ENCODE assay signal across 19 cellular contexts in the genomic region with DNA sequence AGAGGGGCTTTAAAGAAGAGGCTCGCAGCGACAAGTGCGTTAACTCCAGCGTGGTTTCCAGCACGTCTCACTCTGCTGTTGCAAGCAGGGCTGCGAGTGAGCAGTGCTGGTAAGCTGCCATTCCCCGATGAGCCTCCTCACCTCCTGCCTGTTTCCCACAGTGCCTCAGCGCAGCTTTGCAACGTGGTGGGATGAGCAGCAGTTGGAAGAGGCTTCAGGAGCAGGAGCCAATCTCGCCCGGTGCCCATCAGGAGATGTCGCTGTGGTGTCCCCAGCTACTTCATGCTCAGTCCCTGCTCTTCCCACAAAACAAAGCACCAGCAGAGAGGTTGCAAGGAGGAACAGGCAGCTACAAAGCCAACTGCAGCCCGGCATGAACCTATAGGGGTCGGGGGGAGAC. TPM values are rescaled to one million over a fixed set of nuclear protein-coding genes. Genes with fewer than 3 reads are reported as not detected.
A peak's percentile ranks its signal among the peaks of the same experiment; 100 is the strongest.
DNase-seq lines count a peak whose midpoint lies in the region; ATAC-seq, FAIRE-seq and TF ChIP-seq lines count a peak whose summit lies in the region.
"Had no signal": no experiment of that assay in that cellular context is flagged by ENCODE, and none has a peak within 500 bp of the region (broad histone marks: within the 10 kb centered on the region; RNA-seq: fewer than 3 reads in every experiment).

No MANE protein-coding gene starts in this region.

- POLR2A ChIA-PET in GM12878 (lab: Charles Lee): interaction anchor here (0.6 to 3.3 kb wide), 3 partner anchors 11 to 278 kb away, joined by 5 to 39 read pairs (median 5); no protein-coding TSS in a partner anchor

- peaks cover 0 to 38% (median 15%) of the 10 kb centered on the region in 11 experiments; a peak in 14 of 22 replicates for H4K20me1 ChIP-seq in BLaER1 treated with 17β-estradiol and CSF1 and Interleukin-3, amounts not matched to agents 10 nM and 100 nM
- no peaks in the 10 kb centered on the region for H4K20me1 ChIP-seq in GM12878 (ENCODE audit: control insufficient read depth, insufficient read depth)

- no peak overlapping the region for H2BK120ac ChIP-seq in mesendoderm (ENCODE audit: low read depth, low read length)

- no peak overlapping the region for H4K5ac ChIP-seq in mesendoderm (ENCODE audit: low read length)

- no TSS peak for BruUV-seq in GM12878 (replicated peaks; lab: Mats Ljungman, UMichigan)

- peak; percentile 45 for DNase-seq in H7
- no peak for DNase-seq in GM12878 (ENCODE audit: low read depth, low spot score)
- DNase-seq in mesendoderm: peak; percentile 44
- no peak for DNase-seq in NOMO-1 treated with dmso at 0.1 percent for 144 hours (lab: John Stamatoyannopoulos, UW; ENCODE audit: unreplicated experiment)
- no peak for DNase-seq in GM13976 (ENCODE audit: low spot score)
- DNase-seq in testis: no peak
- DNase-seq: activated B cell treated with CpG ODN at 0.5 μM for 24 hours; activated CD4-positive, alpha-beta memory T cell treated with anti-CD3 and anti-CD28 coated beads for 36 hours; activated gamma-delta T cell treated with Interleukin-2 at 50 U/mL for 16 hours; Calu3; heart right ventricle; NCI-H1417; stimulated activated CD4-positive, alpha-beta T cell treated with anti-CD3 and anti-CD28 coated beads, Interleukin-4, amount 100 ng/mL, for 4 hours had no signal

- H3K56ac ChIP-seq in mesendoderm (ENCODE audit: low read length): no peak overlapping the region

- ATAC-seq in GM12878 (no peak), GM18867 (IDR thresholded peaks at IDR 0.05; ENCODE audit: unreplicated experiment) (no peak)
- ATAC-seq: A549, heart right ventricle, HepG2 had no signal

- no peak overlapping the region for H3K4ac ChIP-seq in mesendoderm (ENCODE audit: low read depth, low read length)

- CTCF ChIA-PET in GM12878 (lab: Yijun Ruan, JAX): interaction anchor here (1.0 to 5.5 kb wide), 5 partner anchors 10 to 320 kb away, joined by 3 to 54 read pairs (median 14); no protein-coding TSS in a partner anchor

- no peak overlapping the region for H3K9ac ChIP-seq in BLaER1 treated with 17β-estradiol and CSF1 and Interleukin-3, amounts not matched to agents 10 nM and 100 nM
- H3K9ac ChIP-seq in GM12878 (ENCODE audit: control insufficient read depth, insufficient read depth, low read length) (no peak overlapping the region), mesendoderm (ENCODE audit: low read length) (no peak overlapping the region)

- no peaks in the 10 kb centered on the region for H3K79me1 ChIP-seq in mesendoderm (ENCODE audit: low read length)

- H3K27me3 ChIP-seq in BLaER1 treated with 17β-estradiol and CSF1 and Interleukin-3, amounts not matched to agents 10 nM and 100 nM: peaks cover 23 to 66% (median 50%) of the 10 kb centered on the region in 11 experiments
- H3K27me3 ChIP-seq in H7 (ENCODE audit: control insufficient read depth, insufficient read depth, low read length) (peaks cover 37% of the 10 kb centered on the region), GM12878 (replicated peaks in 1 of 2; ENCODE audit: control insufficient read depth in 2 of 2, insufficient read depth in 2 of 2, low read length in 1 of 2) (no peaks in the 10 kb centered on the region), mesendoderm (ENCODE audit: insufficient read depth, low read length, poor library complexity) (peaks cover 9% of the 10 kb centered on the region), testis (no peaks in the 10 kb centered on the region)

- H2AK5ac ChIP-seq in mesendoderm (ENCODE audit: low read length): no peak overlapping the region

- TF ChIP-seq RAD21 in GM12878 (IDR thresholded peaks at IDR 0.05; ENCODE audit: insufficient read depth, low read depth, low read length): no peak

- RAD21 ChIA-PET in GM12878 (lab: Charles Lee; ENCODE audit: unreplicated experiment): interaction anchor here (1.0 to 4.9 kb wide), 10 partner anchors 8 to 285 kb away, joined by 3 to 48 read pairs (median 15); no protein-coding TSS in a partner anchor

- H3K4me2 ChIP-seq in BLaER1 treated with 17β-estradiol and CSF1 and Interleukin-3, amounts not matched to agents 10 nM and 100 nM: peak overlapping the region in 9 of 11 experiments; percentile 46 to 100 (median 99); a peak in 17 of 22 replicates
- H3K4me2 ChIP-seq in GM12878 (ENCODE audit: control insufficient read depth, insufficient read depth) (peak overlapping the region; percentile 87; the same call in 1 of the 2 replicates), mesendoderm (ENCODE audit: low read length) (no peak overlapping the region)
- H3K4me2 ChIP-seq: A549 had no signal

- H3K18ac ChIP-seq in mesendoderm (ENCODE audit: low read length): no peak overlapping the region

- no peak overlapping the region for H3K27ac ChIP-seq in BLaER1 treated with 17β-estradiol and CSF1 and Interleukin-3, amounts not matched to agents 10 nM and 100 nM
- no peak overlapping the region for H3K27ac ChIP-seq in GM12878 (ENCODE audit: control insufficient read depth, insufficient read depth)
- no peak overlapping the region for H3K27ac ChIP-seq in mesendoderm (ENCODE audit: low read depth, low read length)
- no peak overlapping the region for H3K27ac ChIP-seq in testis
- H3K27ac ChIP-seq: A549, heart right ventricle had no signal

- no peak overlapping the region for H3K23ac ChIP-seq in mesendoderm (ENCODE audit: low read length)

- H3K36me3 ChIP-seq in BLaER1 treated with 17β-estradiol and CSF1 and Interleukin-3, amounts not matched to agents 10 nM and 100 nM: no peaks in the 10 kb centered on the region
- H3K36me3 ChIP-seq in H7 (replicated peaks; ENCODE audit: control insufficient read depth, insufficient read depth, low read length): no peaks in the 10 kb centered on the region
- no peaks in the 10 kb centered on the region for H3K36me3 ChIP-seq in GM12878 (ENCODE audit: control insufficient read depth in 2 of 2, insufficient read depth in 2 of 2, low read length in 1 of 2)
- no peaks in the 10 kb centered on the region for H3K36me3 ChIP-seq in mesendoderm (ENCODE audit: control insufficient read depth, insufficient read depth, low read length)
- H3K36me3 ChIP-seq in testis (ENCODE audit: low read depth, missing control alignments): no peaks in the 10 kb centered on the region
- H3K36me3 ChIP-seq: heart right ventricle had no signal

- H3K9me3 ChIP-seq in BLaER1 treated with 17β-estradiol and CSF1 and Interleukin-3, amounts not matched to agents 10 nM and 100 nM (replicated peaks in 1 of 11): no peaks in the 10 kb centered on the region
- H3K9me3 ChIP-seq in GM12878 (replicated peaks; ENCODE audit: control insufficient read depth, insufficient read depth, low read length) (no peaks in the 10 kb centered on the region), testis (no peaks in the 10 kb centered on the region)
- H3K9me3 ChIP-seq: A549, heart right ventricle had no signal

- TF ChIP-seq CTCF in GM12878 (IDR thresholded peaks at IDR 0.05 in 2 of 3, conservative IDR thresholded peaks at IDR 0.05 in 1 of 3; ENCODE audit: control insufficient read depth in 2 of 3, extremely low read depth in 1 of 3, insufficient read depth in 1 of 3, low read depth in 3 of 3, low read length in 3 of 3) (no peak), GM13976 (IDR thresholded peaks at IDR 0.05; ENCODE audit: borderline replicate concordance, control extremely low read depth, extremely low read depth, insufficient read depth, missing control alignments) (no peak), testis (IDR thresholded peaks at IDR 0.05) (no peak)

- TF ChIP-seq EP300 in GM12878 (IDR thresholded peaks at IDR 0.05; ENCODE audit: borderline replicate concordance in 1 of 2, control insufficient read depth in 1 of 2, low read depth in 2 of 2, low read length in 2 of 2): no peak

- FAIRE-seq in GM12878 (lab: Jason Lieb, UNC): no peak
- FAIRE-seq: A549, bronchial epithelial cell, endothelial cell of umbilical vein, HepG2 had no signal

- in situ Hi-C loops in GM12878 (cut with MboI) (no loop called here), GM13976 (cut with MboI; ENCODE audit: low sequenced_read_pairs, unreplicated experiment) (no loop called here)

- peaks cover 27 to 95% (median 75%) of the 10 kb centered on the region in 10 experiments for H3K4me1 ChIP-seq in BLaER1 treated with 17β-estradiol and CSF1 and Interleukin-3, amounts not matched to agents 10 nM and 100 nM
- H3K4me1 ChIP-seq in GM12878 (ENCODE audit: control insufficient read depth, insufficient read depth, low read length) (peaks cover 21% of the 10 kb centered on the region), mesendoderm (ENCODE audit: control insufficient read depth, low read depth, low read length) (no peaks in the 10 kb centered on the region), testis (peaks cover 5% of the 10 kb centered on the region)
- H3K4me1 ChIP-seq: A549 had no signal

- TF ChIP-seq POLR2A in GM12878 (IDR thresholded peaks at IDR 0.05; ENCODE audit: low read depth, low read length): no peak
- TF ChIP-seq POLR2A in testis (IDR thresholded peaks at IDR 0.05): no peak

- intact Hi-C loops in GM12878 (cut with micrococcal nuclease; ENCODE audit: unreplicated experiment) (loop anchor here (5.0 to 10.0 kb wide), 2 partner anchors 77 to 255 kb away; no protein-coding TSS in a partner anchor), testis (cut with DNase I; ENCODE audit: low total_unique reads) (no loop called here)

- no peak overlapping the region for H2AFZ ChIP-seq in GM12878 (ENCODE audit: control insufficient read depth, low read depth, low read length)

- no peak overlapping the region for H2BK15ac ChIP-seq in mesendoderm (replicated peaks; ENCODE audit: low read depth)

- H3K79me2 ChIP-seq in GM12878 (ENCODE audit: control insufficient read depth, insufficient read depth, low read length) (peaks cover 24% of the 10 kb centered on the region), mesendoderm (ENCODE audit: control insufficient read depth, insufficient read depth, low read length) (no peaks in the 10 kb centered on the region)

- H3K4me3 ChIP-seq in BLaER1 treated with 17β-estradiol and CSF1 and Interleukin-3, amounts not matched to agents 10 nM and 100 nM: no peak overlapping the region
- H3K4me3 ChIP-seq in H7 (ENCODE audit: insufficient read depth, low read depth, low read length) (no peak overlapping the region), GM12878 (peak overlapping the region; percentile 7; the same call in 1 of the 2 replicates), mesendoderm (ENCODE audit: low read length) (no peak overlapping the region), testis (no peak overlapping the region)
- H3K4me3 ChIP-seq: A549, heart right ventricle had no signal

- no peak overlapping the region for H2BK5ac ChIP-seq in mesendoderm (ENCODE audit: low read length)

- 55% methylated on average over 14 of the region's 14 CpGs for WGBS in GM12878 (ENCODE audit: insufficient coverage, insufficient replicate concordance, low lambda C conversion rate, missing lambda C conversion rate)
- WGBS in mesendoderm (ENCODE audit: extremely low coverage, insufficient coverage, low lambda C conversion rate): no CpG with 5 or more reads among the region's 14 CpGs
- 44 to 54% methylated on average over 13 to 14 of the region's 14 CpGs for WGBS in testis, 2 donors

- SMC1A ChIA-PET in GM12878 (lab: Charles Lee; ENCODE audit: uncharacterized antibody, unreplicated experiment): interaction anchor here (0.7 to 13.0 kb wide), 11 partner anchors 8 to 319 kb away, joined by 3 to 214 read pairs (median 16); no protein-coding TSS in a partner anchor

- no peak overlapping the region for H4K8ac ChIP-seq in mesendoderm (ENCODE audit: low read depth, low read length)

RNA-seq across cellular contexts. Expression of gene ADARB2, which starts 2.4 kb away (rescaled TPM):
- total RNA-seq in H7 (2014; rRNA removed; shearing (Covaris generic)): 1.5 and 2.8 TPM in 2 replicates
- total RNA-seq in GM12878 (2013; cell fraction: nucleolus; rRNA removed): 64.4 and 79.9 TPM in 2 replicates
- 1.2 and 1.7 TPM in 2 replicates for total RNA-seq in GM12878 (2014; rRNA removed)
- 0.60 and 0.81 TPM in 2 replicates for total RNA-seq in GM12878 (2014; rRNA removed; fragmentation: Illumina TruSeq; extraction: Trizol)
- 3.1 and 4.1 TPM in 2 replicates for total RNA-seq in GM12878 (2021)
- 0.26 TPM for polyA plus RNA-seq in GM12878 (2011; ENCODE audit: low read depth)
- polyA plus RNA-seq in GM12878 (2011; rRNA removed): 1.5 and 3.2 TPM in 2 replicates
- polyA plus RNA-seq in GM12878 (2011; cell fraction: cytosol; rRNA removed): 3.4 and 5.2 TPM in 2 replicates
- 41.2 and 48.3 TPM in 2 replicates for polyA plus RNA-seq in GM12878 (2011; cell fraction: nucleus; rRNA removed)
- polyA plus RNA-seq in GM12878 (2012): 1.0 and 1.2 TPM in 2 replicates
- polyA plus RNA-seq in GM12878 (2014; fragmentation: Illumina TruSeq; extraction: Trizol): 0.57 and 0.67 TPM in 2 replicates
- under 1 TPM; 0.02 to 0.04 TPM for polyA plus RNA-seq in GM12878 (2014; fragmentation: Nextera tagmentation; extraction: Ambion mirVana)
- 2.2 and 2.7 TPM in 2 replicates for polyA plus RNA-seq in GM12878 (2014; rRNA removed)
- under 1 TPM; 0.43 to 0.71 TPM for polyA plus RNA-seq in GM12878 (2016; fragmentation: Nextera tagmentation; extraction: Ambion mirVana)
- 2.4 and 7.1 TPM in 2 replicates for polyA minus RNA-seq in GM12878 (2011; rRNA and poly(A)+ RNA removed)
- polyA minus RNA-seq in GM12878 (2011; cell fraction: cytosol; rRNA and poly(A)+ RNA removed): 1.9 and 3.1 TPM in 2 replicates
- 14.9 and 22.1 TPM in 2 replicates for polyA minus RNA-seq in GM12878 (2011; cell fraction: nucleus; rRNA and poly(A)+ RNA removed)
- 0.76 TPM for polyA plus RNA-seq in mesendoderm (2013, experiment 1 of 2)
- polyA plus RNA-seq in mesendoderm (2013, experiment 2 of 2): 0.70 TPM
- 10 to 100 TPM in 1 of 2 donors, 1 to 10 TPM in 1; 8.5 to 13.0 TPM for total RNA-seq in testis
- 10.4 TPM for polyA plus RNA-seq in testis (ENCODE audit: insufficient read depth, low read depth, low replicate concordance)
- total RNA-seq: bronchial epithelial cell, Calu3, endothelial cell of umbilical vein, HepG2 had no signal
- polyA plus RNA-seq: A549, endothelial cell of umbilical vein, HepG2 had no signal

Comparison
In these comparisons a context has a peak if more than half of its experiments do, and no peak if none do; other contexts are left out.
1. DNase-seq: peak in H7 (single experiment) and mesendoderm (single experiment); none in GM12878 (single experiment), NOMO-1 treated with dmso at 0.1 percent for 144 hours (single experiment), GM13976 (single experiment) and testis (single experiment).